21 cellular contexts compared by ENCODE assay signal in the genomic region with DNA sequence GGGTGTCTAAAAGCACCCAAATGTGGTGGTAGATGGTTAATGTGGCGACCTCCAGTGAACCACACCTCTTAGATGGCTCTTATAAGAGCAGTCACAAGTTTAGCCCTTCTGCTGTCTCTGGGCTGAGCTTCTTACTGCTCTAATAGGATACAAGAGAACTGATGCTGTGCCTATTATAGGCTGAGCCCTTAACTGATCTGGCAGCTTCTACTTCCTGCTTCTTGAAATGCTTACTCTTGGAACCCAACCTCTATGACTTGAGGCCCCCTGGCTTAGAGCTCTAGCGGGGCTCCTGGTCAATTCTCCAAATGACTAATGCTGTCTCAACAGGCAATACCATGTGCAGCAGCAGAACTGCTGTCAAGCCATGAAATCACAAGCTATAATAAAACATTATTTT. TPM values are rescaled to one million over a fixed set of nuclear protein-coding genes. Genes with fewer than 3 reads are reported as not detected.
DNase-seq lines count a peak whose midpoint lies in the region; ATAC-seq and TF ChIP-seq lines count a peak whose summit lies in the region.
"Had no signal": no experiment of that assay in that cellular context is flagged by ENCODE, and none has a peak within 500 bp of the region (broad histone marks: within the 10 kb centered on the region; RNA-seq: fewer than 3 reads in every experiment).

No MANE protein-coding gene starts in this region.

- H3K4me3 ChIP-seq in PC-3 (ENCODE audit: low read length) (no peak overlapping the region), fibroblast of the aortic adventitia (ENCODE audit: low read depth, low read length) (no peak overlapping the region), BE2C (ENCODE audit: low read depth, low read length) (no peak overlapping the region), endodermal cell (ENCODE audit: low read length) (no peak overlapping the region)
- H3K4me3 ChIP-seq: body of pancreas, Peyer's patch, spleen had no signal

- H3K4me3 Mint-ChIP-seq in endodermal cell, result no peak overlapping the region
- H3K4me3 Mint-ChIP-seq in progenitor cell of endocrine pancreas (ENCODE audit: low read depth), result no peak overlapping the region
- H3K4me3 Mint-ChIP-seq: stimulated activated naive CD8-positive, alpha-beta T cell treated with anti-CD3 and anti-CD28 coated beads, Interleukin-15, amount 100 ng/mL, for 72 hours had no signal

- H3K9me3 Mint-ChIP-seq in endodermal cell (no peaks in the 10 kb centered on the region), progenitor cell of endocrine pancreas (ENCODE audit: low read depth) (no peaks in the 10 kb centered on the region)
- H3K9me3 Mint-ChIP-seq: stimulated activated naive CD8-positive, alpha-beta T cell treated with anti-CD3 and anti-CD28 coated beads, Interleukin-15, amount 100 ng/mL, for 72 hours had no signal

- H3K9ac ChIP-seq in PC-3 (ENCODE audit: low read length) (no peak overlapping the region), endodermal cell (ENCODE audit: extremely low read depth, low read length, poor library complexity, severe bottlenecking) (no peak overlapping the region)

- H3K4me1 Mint-ChIP-seq in endodermal cell (peaks cover 7% of the 10 kb centered on the region), progenitor cell of endocrine pancreas (ENCODE audit: low read depth) (no peaks in the 10 kb centered on the region)
- H3K4me1 Mint-ChIP-seq: stimulated activated naive CD8-positive, alpha-beta T cell treated with anti-CD3 and anti-CD28 coated beads, Interleukin-15, amount 100 ng/mL, for 72 hours had no signal

- no peaks in the 10 kb centered on the region for H3F3A ChIP-seq in PC-3 (ENCODE audit: low read length, unreplicated experiment)

- POLR2A ChIA-PET in PC-3 (lab: Charles Lee; ENCODE audit: unreplicated experiment), result no interaction called here

- H3K36me3 Mint-ChIP-seq in endodermal cell (ENCODE audit: low read depth) (no peaks in the 10 kb centered on the region), progenitor cell of endocrine pancreas (ENCODE audit: insufficient read depth) (no peaks in the 10 kb centered on the region)

- intact Hi-C loops in PC-3 (cut with micrococcal nuclease), result no loop called here

- no peaks in the 10 kb centered on the region for H3K36me3 ChIP-seq in PC-3 (ENCODE audit: low read depth, low read length)
- H3K36me3 ChIP-seq in BE2C, result no peaks in the 10 kb centered on the region
- H3K36me3 ChIP-seq in endodermal cell (ENCODE audit: control insufficient read depth, insufficient read depth, low read length), result no peaks in the 10 kb centered on the region
- H3K36me3 ChIP-seq: Peyer's patch, spleen had no signal

- H3K27ac ChIP-seq in PC-3 (ENCODE audit: low read length), result no peak overlapping the region
- no peak overlapping the region for H3K27ac ChIP-seq in endodermal cell (ENCODE audit: low read depth, low read length)
- H3K27ac ChIP-seq: body of pancreas, Peyer's patch, spleen had no signal

- H3K27me3 ChIP-seq in PC-3 (ENCODE audit: low read length) (no peaks in the 10 kb centered on the region), BE2C (0 out of 2 replicates have a peak, but pooled peaks cover 5% of the 10 kb centered on the region), endodermal cell (ENCODE audit: control insufficient read depth, insufficient read depth, low read length, poor library complexity, severe bottlenecking) (no peaks in the 10 kb centered on the region)
- H3K27me3 ChIP-seq: body of pancreas, Peyer's patch, spleen had no signal

- no peak for TF ChIP-seq CTCF in PC-3 (conservative IDR thresholded peaks at IDR 0.05; ENCODE audit: low read depth, low read length)
- no peak for TF ChIP-seq CTCF in fibroblast of the aortic adventitia (IDR thresholded peaks at IDR 0.05; ENCODE audit: insufficient read depth, low read length)
- TF ChIP-seq CTCF in BE2C (IDR thresholded peaks at IDR 0.05; ENCODE audit: low read depth, low read length), result no peak
- TF ChIP-seq CTCF in endodermal cell (conservative IDR thresholded peaks at IDR 0.05), result no peak
- TF ChIP-seq CTCF in progenitor cell of endocrine pancreas (IDR thresholded peaks at IDR 0.05; ENCODE audit: unreplicated experiment), result no peak

- no peak overlapping the region for H2AFZ ChIP-seq in PC-3 (ENCODE audit: low read length)

- no peak overlapping the region for H3K4me2 ChIP-seq in PC-3 (ENCODE audit: low read length)

- CTCF ChIA-PET in PC-3 (lab: Charles Lee), result no interaction called here

- H4K20me1 ChIP-seq in PC-3 (ENCODE audit: low read length), result no peaks in the 10 kb centered on the region

- H3K9me3 ChIP-seq in PC-3 (ENCODE audit: low read length) (no peaks in the 10 kb centered on the region), BE2C (no peaks in the 10 kb centered on the region), endodermal cell (ENCODE audit: control insufficient read depth, low read length) (no peaks in the 10 kb centered on the region)
- H3K9me3 ChIP-seq: body of pancreas, Peyer's patch, spleen had no signal

- H3K9me2 ChIP-seq in PC-3 (replicated peaks; ENCODE audit: low read length), result no peaks in the 10 kb centered on the region

- H3K4me1 ChIP-seq in PC-3 (ENCODE audit: insufficient read depth, low read length) (no peaks in the 10 kb centered on the region), BE2C (no peaks in the 10 kb centered on the region), endodermal cell (ENCODE audit: control insufficient read depth, insufficient read depth, low read length) (no peaks in the 10 kb centered on the region)
- H3K4me1 ChIP-seq: body of pancreas, Peyer's patch, spleen had no signal

- peak; percentile 54 for ATAC-seq in GM18499 (IDR thresholded peaks at IDR 0.05; ENCODE audit: insufficient read depth, unreplicated experiment)
- peak; percentile 74 for ATAC-seq in HG02884 (IDR thresholded peaks at IDR 0.05; ENCODE audit: unreplicated experiment)
- ATAC-seq in PC-3, result no peak
- ATAC-seq: activated CD4-positive, CD25-positive, alpha-beta regulatory T cell treated with anti-CD3 and anti-CD28 coated beads, Interleukin-2, amount 50 U/mL, for 24 hours; body of pancreas; left lobe of liver; stimulated activated naive CD8-positive, alpha-beta T cell treated with anti-CD3 and anti-CD28 coated beads, Interleukin-15, amount 100 ng/mL, for 72 hours had no signal

- 89% methylated on average over 2 of the region's 2 CpGs; no CpG with 5 or more reads in 1 of the 2 experiments for WGBS in endodermal cell (ENCODE audit: insufficient coverage in 1 of 2, insufficient read length in 1 of 2), 2 experiments

- H3K27ac Mint-ChIP-seq in endodermal cell (no peak overlapping the region), progenitor cell of endocrine pancreas (no peak overlapping the region)
- H3K27ac Mint-ChIP-seq: stimulated activated naive CD8-positive, alpha-beta T cell treated with anti-CD3 and anti-CD28 coated beads, Interleukin-15, amount 100 ng/mL, for 72 hours had no signal

- BruUV-seq in PC-3 (replicated peaks; lab: Mats Ljungman, UMichigan), result no TSS peak

- H3K27me3 Mint-ChIP-seq in endodermal cell (ENCODE audit: insufficient read depth), result no peaks in the 10 kb centered on the region
- H3K27me3 Mint-ChIP-seq in progenitor cell of endocrine pancreas, result no peaks in the 10 kb centered on the region

- no peaks in the 10 kb centered on the region for H3K79me2 ChIP-seq in PC-3 (ENCODE audit: low read length)

- DNase-seq in PC-3 (peak; percentile 1), fibroblast of the aortic adventitia (ENCODE audit: low read depth) (peak; percentile 46), BE2C (no peak), endodermal cell (no peak), progenitor cell of endocrine pancreas (ENCODE audit: low spot score, unreplicated experiment) (no peak), SKM-1 treated with dmso at 0.1 percent for 144 hours (lab: John Stamatoyannopoulos, UW; ENCODE audit: unreplicated experiment) (no peak)
- DNase-seq: activated CD8-positive, alpha-beta memory T cell treated with anti-CD3 and anti-CD28 coated beads, Interleukin-2, amount 50 U/mL, for 4 hours; activated naive CD4-positive, alpha-beta T cell; body of pancreas; C1 segment of cervical spinal cord; effector CD4-positive, alpha-beta T cell; NCI-H187; NCI-H526 treated with DMSO at 0.1 percent for 48 hours; Peyer's patch; posterior cingulate gyrus; spleen; stimulated activated naive CD8-positive, alpha-beta T cell treated with anti-CD3 and anti-CD28 coated beads, Interleukin-15, amount 100 ng/mL, for 72 hours had no signal

RNA-seq across cellular contexts. Expression of gene LSM8, which starts 35.0 kb away (rescaled TPM):
- total RNA-seq in PC-3 (2014; rRNA removed) (41.2 and 55.1 TPM in 2 replicates), fibroblast of the aortic adventitia (ENCODE audit: low replicate concordance) (49.3 and 69.5 TPM in 2 replicates), endodermal cell (10 to 100 TPM; 47.9 to 61.4 TPM), progenitor cell of endocrine pancreas (45.8 and 49.5 TPM in 2 replicates)
- polyA plus RNA-seq in BE2C (2012; ENCODE audit: insufficient read depth, insufficient read length, low read depth), result 19.9 TPM
- polyA plus RNA-seq in endodermal cell (2013, experiment 1 of 2), result 47.6 TPM
- polyA plus RNA-seq in endodermal cell (2013, experiment 2 of 2), result 45.0 TPM

Comparison
In these comparisons a context has a peak if more than half of its experiments do, and no peak if none do; other contexts are left out.
1. DNase-seq: peak in PC-3 (single experiment) and fibroblast of the aortic adventitia (single experiment); none in BE2C (single experiment), endodermal cell (single experiment), progenitor cell of endocrine pancreas (single experiment) and SKM-1 treated with dmso at 0.1 percent for 144 hours (single experiment).